In the genomic region with DNA sequence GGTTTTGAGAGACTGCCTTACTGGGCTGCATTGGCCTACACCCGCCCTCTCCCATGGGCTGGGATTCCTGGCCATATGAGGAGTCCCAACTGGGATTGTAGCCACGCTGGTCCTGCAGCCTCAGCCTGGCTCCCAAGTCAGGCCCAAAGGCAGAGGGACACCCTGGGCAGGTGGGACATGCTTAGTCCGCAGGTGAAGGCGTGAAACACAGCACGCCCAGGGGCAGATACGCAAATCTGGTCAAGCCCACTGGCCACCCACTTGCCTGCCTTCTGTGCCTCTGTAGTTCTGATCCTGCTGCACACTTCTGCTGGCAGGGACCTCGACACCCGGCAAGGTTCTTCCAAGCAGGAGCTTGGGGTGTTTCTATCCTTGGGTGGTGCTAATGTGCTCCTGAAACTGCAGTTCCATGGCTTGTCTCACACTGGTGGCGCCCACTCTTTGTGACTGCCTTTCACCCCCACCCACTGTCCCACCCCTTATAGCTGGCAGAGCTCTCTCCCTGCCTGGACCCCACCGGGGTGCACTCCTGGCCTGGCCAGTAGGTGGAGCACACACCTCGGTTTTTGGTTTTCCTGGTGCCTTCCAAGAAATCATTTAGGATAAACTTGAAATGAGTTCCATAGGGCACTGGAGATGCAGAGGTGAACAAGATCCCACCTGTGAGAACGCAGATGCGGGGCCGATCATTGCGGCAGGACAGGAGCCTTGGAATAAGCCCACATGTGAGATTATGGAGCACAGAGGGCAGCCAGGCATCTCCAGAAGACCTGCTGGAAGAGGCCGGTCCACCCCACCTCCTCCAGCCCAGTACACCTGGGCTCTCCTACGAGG, we compare ENCODE assay signal across 1 cellular context.
TF ChIP-seq lines count a peak whose summit lies in the region.

No MANE protein-coding gene starts in this region.

TF ChIP-seq in GM23338, 12 proteins besides CTCF, POLR2A, EP300 and RAD21 (continued from another document):
- TF ChIP-seq, protein P1, sequence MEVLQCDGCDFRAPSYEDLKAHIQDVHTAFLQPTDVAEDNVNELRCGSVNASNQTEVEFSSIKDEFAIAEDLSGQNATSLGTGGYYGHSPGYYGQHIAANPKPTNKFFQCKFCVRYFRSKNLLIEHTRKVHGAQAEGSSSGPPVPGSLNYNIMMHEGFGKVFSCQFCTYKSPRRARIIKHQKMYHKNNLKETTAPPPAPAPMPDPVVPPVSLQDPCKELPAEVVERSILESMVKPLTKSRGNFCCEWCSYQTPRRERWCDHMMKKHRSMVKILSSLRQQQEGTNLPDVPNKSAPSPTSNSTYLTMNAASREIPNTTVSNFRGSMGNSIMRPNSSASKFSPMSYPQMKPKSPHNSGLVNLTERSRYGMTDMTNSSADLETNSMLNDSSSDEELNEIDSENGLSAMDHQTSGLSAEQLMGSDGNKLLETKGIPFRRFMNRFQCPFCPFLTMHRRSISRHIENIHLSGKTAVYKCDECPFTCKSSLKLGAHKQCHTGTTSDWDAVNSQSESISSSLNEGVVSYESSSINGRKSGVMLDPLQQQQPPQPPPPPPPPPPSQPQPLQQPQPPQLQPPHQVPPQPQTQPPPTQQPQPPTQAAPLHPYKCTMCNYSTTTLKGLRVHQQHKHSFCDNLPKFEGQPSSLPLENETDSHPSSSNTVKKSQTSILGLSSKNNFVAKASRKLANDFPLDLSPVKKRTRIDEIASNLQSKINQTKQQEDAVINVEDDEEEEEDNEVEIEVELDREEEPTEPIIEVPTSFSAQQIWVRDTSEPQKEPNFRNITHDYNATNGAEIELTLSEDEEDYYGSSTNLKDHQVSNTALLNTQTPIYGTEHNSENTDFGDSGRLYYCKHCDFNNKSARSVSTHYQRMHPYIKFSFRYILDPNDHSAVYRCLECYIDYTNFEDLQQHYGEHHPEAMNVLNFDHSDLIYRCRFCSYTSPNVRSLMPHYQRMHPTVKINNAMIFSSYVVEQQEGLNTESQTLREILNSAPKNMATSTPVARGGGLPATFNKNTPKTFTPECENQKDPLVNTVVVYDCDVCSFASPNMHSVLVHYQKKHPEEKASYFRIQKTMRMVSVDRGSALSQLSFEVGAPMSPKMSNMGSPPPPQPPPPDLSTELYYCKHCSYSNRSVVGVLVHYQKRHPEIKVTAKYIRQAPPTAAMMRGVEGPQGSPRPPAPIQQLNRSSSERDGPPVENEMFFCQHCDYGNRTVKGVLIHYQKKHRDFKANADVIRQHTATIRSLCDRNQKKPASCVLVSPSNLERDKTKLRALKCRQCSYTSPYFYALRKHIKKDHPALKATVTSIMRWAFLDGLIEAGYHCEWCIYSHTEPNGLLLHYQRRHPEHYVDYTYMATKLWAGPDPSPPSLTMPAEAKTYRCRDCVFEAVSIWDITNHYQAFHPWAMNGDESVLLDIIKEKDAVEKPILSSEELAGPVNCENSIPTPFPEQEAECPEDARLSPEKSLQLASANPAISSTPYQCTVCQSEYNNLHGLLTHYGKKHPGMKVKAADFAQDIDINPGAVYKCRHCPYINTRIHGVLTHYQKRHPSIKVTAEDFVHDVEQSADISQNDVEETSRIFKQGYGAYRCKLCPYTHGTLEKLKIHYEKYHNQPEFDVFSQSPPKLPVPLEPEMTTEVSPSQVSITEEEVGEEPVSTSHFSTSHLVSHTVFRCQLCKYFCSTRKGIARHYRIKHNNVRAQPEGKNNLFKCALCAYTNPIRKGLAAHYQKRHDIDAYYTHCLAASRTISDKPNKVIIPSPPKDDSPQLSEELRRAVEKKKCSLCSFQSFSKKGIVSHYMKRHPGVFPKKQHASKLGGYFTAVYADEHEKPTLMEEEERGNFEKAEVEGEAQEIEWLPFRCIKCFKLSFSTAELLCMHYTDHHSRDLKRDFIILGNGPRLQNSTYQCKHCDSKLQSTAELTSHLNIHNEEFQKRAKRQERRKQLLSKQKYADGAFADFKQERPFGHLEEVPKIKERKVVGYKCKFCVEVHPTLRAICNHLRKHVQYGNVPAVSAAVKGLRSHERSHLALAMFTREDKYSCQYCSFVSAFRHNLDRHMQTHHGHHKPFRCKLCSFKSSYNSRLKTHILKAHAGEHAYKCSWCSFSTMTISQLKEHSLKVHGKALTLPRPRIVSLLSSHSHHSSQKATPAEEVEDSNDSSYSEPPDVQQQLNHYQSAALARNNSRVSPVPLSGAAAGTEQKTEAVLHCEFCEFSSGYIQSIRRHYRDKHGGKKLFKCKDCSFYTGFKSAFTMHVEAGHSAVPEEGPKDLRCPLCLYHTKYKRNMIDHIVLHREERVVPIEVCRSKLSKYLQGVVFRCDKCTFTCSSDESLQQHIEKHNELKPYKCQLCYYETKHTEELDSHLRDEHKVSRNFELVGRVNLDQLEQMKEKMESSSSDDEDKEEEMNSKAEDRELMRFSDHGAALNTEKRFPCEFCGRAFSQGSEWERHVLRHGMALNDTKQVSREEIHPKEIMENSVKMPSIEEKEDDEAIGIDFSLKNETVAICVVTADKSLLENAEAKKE (CRISPR knock-in tag; IDR thresholded peaks at IDR 0.05): no peak
